ENCODE assay signal across 8 cellular contexts in genomic region chr5:56264417-56265025, GRCh38. TPM values are rescaled to one million over a fixed set of nuclear protein-coding genes. Genes with fewer than 3 reads are reported as not detected.
DNase-seq lines count a peak whose midpoint lies in the region; ATAC-seq, FAIRE-seq and TF ChIP-seq lines count a peak whose summit lies in the region.

No MANE protein-coding gene starts in this region.

- peak; percentile 70 to 80 for TF ChIP-seq CTCF in Caco-2 (IDR thresholded peaks at IDR 0.05; ENCODE audit: insufficient read depth in 1 of 2, low read depth in 1 of 2, low read length in 1 of 2, severe bottlenecking in 1 of 2, unreplicated experiment in 1 of 2)
- peak; percentile 64 for TF ChIP-seq CTCF in PC-9 (conservative IDR thresholded peaks at IDR 0.05)
- TF ChIP-seq CTCF in H1 (IDR thresholded peaks at IDR 0.05; ENCODE audit: control extremely low read depth in 1 of 3, insufficient read depth in 1 of 3, low read depth in 1 of 3, low read length in 3 of 3) = peak; percentile 73 to 96 (median 94)

- ATAC-seq in HG03442 (IDR thresholded peaks at IDR 0.05; ENCODE audit: unreplicated experiment) = no peak
- no peak for ATAC-seq in HG02870 (IDR thresholded peaks at IDR 0.05; ENCODE audit: unreplicated experiment)

- H3K18ac ChIP-seq in H1 (ENCODE audit: extremely low read depth, low read length) = no peak overlapping the region

- CTCF ChIA-PET in Caco-2 (lab: Charles Lee) = interaction anchor here (1.0 kb wide), 1 partner anchor 46 kb away, joined by 3 read pairs; no protein-coding TSS in a partner anchor
- CTCF ChIA-PET in PC-9 (lab: Charles Lee) = interaction anchor here (0.6 kb wide), 1 partner anchor 249 kb away, joined by 3 read pairs; no protein-coding TSS in a partner anchor
- CTCF ChIA-PET in H1 (lab: Charles Lee; ENCODE audit: partially characterized antibody) = interaction anchor here (0.6 to 5.0 kb wide), 53 partner anchors 8 to 1013 kb away, joined by 3 to 32 read pairs (median 4); partner anchors contain the start of gene ANKRD55

- H3K4me2 ChIP-seq in PC-9 = no peak overlapping the region
- H3K4me2 ChIP-seq in H1 (ENCODE audit: insufficient read depth in 1 of 2, low read depth in 2 of 2, low read length in 2 of 2) = no peak overlapping the region

- H3K27ac ChIP-seq in PC-9 (no peak overlapping the region), H1 (ENCODE audit: low read depth, low read length) (no peak overlapping the region)

- TF ChIP-seq RAD21 in H1 (IDR thresholded peaks at IDR 0.05 in 1 of 2, conservative IDR thresholded peaks at IDR 0.05 in 1 of 2; ENCODE audit: low read depth in 2 of 2, low read length in 2 of 2) = peak; percentile 89 to 92

- H3K23me2 ChIP-seq in H1 (ENCODE audit: low read depth, low read length) = no peaks in the 10 kb centered on the region; the same call in 1 of the 2 replicates

- H2AK5ac ChIP-seq in H1 (ENCODE audit: low read depth, low read length) = no peak overlapping the region

- H3K4ac ChIP-seq in H1 (replicated peaks; ENCODE audit: insufficient read length, low read depth, low read length) = no peak overlapping the region

- H3K9me3 Mint-ChIP-seq in Caco-2 (ENCODE audit: unreplicated experiment) = no peaks in the 10 kb centered on the region

- H3K4me3 ChIP-seq in Caco-2 (ENCODE audit: low read depth, low read length) (no peak overlapping the region), PC-9 (no peak overlapping the region), H1 (ENCODE audit: extremely low read depth in 1 of 4, insufficient read depth in 2 of 4, low read depth in 3 of 4, low read length in 4 of 4) (no peak overlapping the region)

- H2BK20ac ChIP-seq in H1 (ENCODE audit: low read length) = no peak overlapping the region

- H3K27ac Mint-ChIP-seq in Caco-2 (ENCODE audit: unreplicated experiment) = no peak overlapping the region

- FAIRE-seq in H54 (lab: Jason Lieb, UNC) (peak; percentile 33), H1 (lab: Jason Lieb, UNC) (peak; percentile 98)

- POLR2A ChIA-PET in Caco-2 (lab: Charles Lee) = no interaction called here
- POLR2A ChIA-PET in PC-9 (lab: Charles Lee; ENCODE audit: unreplicated experiment) = interaction anchor here (0.6 kb wide), 2 partner anchors 117 to 150 kb away, joined by 7 to 12 read pairs; no protein-coding TSS in a partner anchor
- POLR2A ChIA-PET in H1 (lab: Charles Lee; ENCODE audit: partially characterized antibody) = interaction anchor here (0.7 kb wide), 1 partner anchor 492 kb away, joined by 4 read pairs; no protein-coding TSS in a partner anchor

- no peaks in the 10 kb centered on the region for H4K20me1 ChIP-seq in PC-9 (ENCODE audit: insufficient read depth)
- H4K20me1 ChIP-seq in H1 (replicated peaks in 1 of 2; ENCODE audit: control insufficient read depth in 1 of 2, insufficient read depth in 2 of 2, low read length in 2 of 2) = no peaks in the 10 kb centered on the region

- H3K36me3 ChIP-seq in Caco-2 (ENCODE audit: control insufficient read depth, insufficient read depth, low read length) (no peaks in the 10 kb centered on the region), PC-9 (ENCODE audit: low read depth) (no peaks in the 10 kb centered on the region), H1 (ENCODE audit: control insufficient read depth in 2 of 4, insufficient read depth in 4 of 4, low read length in 3 of 4) (no peaks in the 10 kb centered on the region)

- H3K79me2 ChIP-seq in PC-9 (ENCODE audit: low read depth) (no peaks in the 10 kb centered on the region), H1 (ENCODE audit: control insufficient read depth in 1 of 2, insufficient read depth in 2 of 2, low read length in 2 of 2) (no peaks in the 10 kb centered on the region)

- no peak overlapping the region for H4K91ac ChIP-seq in H1 (replicated peaks; ENCODE audit: insufficient read length, low read length)

- no peak overlapping the region for H3K23ac ChIP-seq in H1 (ENCODE audit: insufficient read length)

- no peak for TF ChIP-seq EP300 in H1 (IDR thresholded peaks at IDR 0.05; ENCODE audit: borderline replicate concordance in 1 of 2, low read depth in 2 of 2, low read length in 2 of 2)

- H3K4me3 Mint-ChIP-seq in Caco-2 (ENCODE audit: unreplicated experiment) = no peak overlapping the region

- no peaks in the 10 kb centered on the region for H3K27me3 ChIP-seq in Caco-2 (replicated peaks; ENCODE audit: control insufficient read depth, insufficient read depth, low read length)
- no peaks in the 10 kb centered on the region for H3K27me3 ChIP-seq in PC-9 (ENCODE audit: insufficient read depth, low read depth)
- no peaks in the 10 kb centered on the region for H3K27me3 ChIP-seq in H1 (replicated peaks in 1 of 4; ENCODE audit: control insufficient read depth in 3 of 4, extremely low read depth in 1 of 4, insufficient read depth in 3 of 4, low read length in 3 of 4)

- intact Hi-C loops in Caco-2 (cut with micrococcal nuclease; ENCODE audit: unreplicated experiment) (no loop called here), PC-9 (cut with micrococcal nuclease; ENCODE audit: unreplicated experiment) (loop anchor here (1.0 to 5.0 kb wide), 2 partner anchors 52 to 1013 kb away; no protein-coding TSS in a partner anchor)

- H4K8ac ChIP-seq in H1 (ENCODE audit: extremely low read depth, insufficient read depth, low read length) = no peak overlapping the region

- no peak overlapping the region for H3K9ac ChIP-seq in H1 (replicated peaks in 1 of 4; ENCODE audit: extremely low read depth in 1 of 4, low read depth in 3 of 4, low read length in 3 of 4)

- H3K4me1 Mint-ChIP-seq in Caco-2 (ENCODE audit: low read depth, unreplicated experiment) = peaks cover 4% of the 10 kb centered on the region

- DNase-seq in Caco-2 = peak; percentile 64 to 65
- DNase-seq in H54 (ENCODE audit: insufficient read length, low spot score) = peak; percentile 32
- no peak for DNase-seq in PC-9
- peak; percentile 67 for DNase-seq in H1 (ENCODE audit: low read depth in 1 of 2, low spot score in 2 of 2)
- peak; percentile 25 for DNase-seq in mucosa of gallbladder (ENCODE audit: low spot score)
- DNase-seq in NK-92 (lab: John Stamatoyannopoulos, UW; ENCODE audit: unreplicated experiment) = no peak

- H2AFZ ChIP-seq in PC-9 (no peak overlapping the region), H1 (ENCODE audit: low read length) (peak overlapping the region; percentile 29; the same call in 1 of the 2 replicates)

- H3K4me1 ChIP-seq in Caco-2 (peaks cover 1% of the 10 kb centered on the region; the same call in 1 of the 2 replicates), PC-9 (replicated peaks; ENCODE audit: insufficient read depth) (peaks cover 2% of the 10 kb centered on the region), H1 (replicated peaks in 1 of 4; ENCODE audit: control insufficient read depth in 3 of 4, insufficient read depth in 4 of 4, low read length in 3 of 4) (peaks cover 0 to 3% (median 0%) of the 10 kb centered on the region in 4 experiments; a peak in 1 of 7 replicates)

- H2BK120ac ChIP-seq in H1 (replicated peaks; ENCODE audit: low read depth, low read length) = no peak overlapping the region

- H3K56ac ChIP-seq in H1 (replicated peaks; ENCODE audit: insufficient read length, low read depth, low read length) = no peak overlapping the region

- TF ChIP-seq POLR2A in H54 (IDR thresholded peaks at IDR 0.05; ENCODE audit: low read depth, low read length) = no peak
- TF ChIP-seq POLR2A in H1 (IDR thresholded peaks at IDR 0.05; ENCODE audit: control extremely low read depth in 1 of 2, low read depth in 2 of 2, low read length in 2 of 2) = no peak

- H3F3A ChIP-seq in PC-9 (ENCODE audit: insufficient read depth, low read depth) = no peaks in the 10 kb centered on the region

- H2BK12ac ChIP-seq in H1 (ENCODE audit: low read depth, low read length) = no peak overlapping the region

- no peak overlapping the region for H4K5ac ChIP-seq in H1 (ENCODE audit: insufficient read length, low read depth, low read length)

- BruUV-seq in Caco-2 (replicated peaks; lab: Mats Ljungman, UMichigan) (no TSS peak), PC-9 (replicated peaks; lab: Mats Ljungman, UMichigan) (no TSS peak)

- WGBS in H1 (ENCODE audit: extremely low coverage in 1 of 2, insufficient coverage in 1 of 2, insufficient read length in 1 of 2, insufficient replicate concordance in 2 of 2, low coverage in 1 of 2, low lambda C conversion rate in 2 of 2, missing lambda C conversion rate in 1 of 2), 2 experiments = 57% methylated on average over 5 of the region's 5 CpGs; no CpG with 5 or more reads in 1 of the 2 experiments

- H3K14ac ChIP-seq in H1 (ENCODE audit: insufficient read length) = no peak overlapping the region

- H3K27me3 Mint-ChIP-seq in Caco-2 (ENCODE audit: insufficient read depth, unreplicated experiment) = no peaks in the 10 kb centered on the region

- no peak overlapping the region for H2BK5ac ChIP-seq in H1 (ENCODE audit: low read depth, low read length)

- H3K36me3 Mint-ChIP-seq in Caco-2 (ENCODE audit: insufficient read depth, unreplicated experiment) = no peaks in the 10 kb centered on the region

- H2BK15ac ChIP-seq in H1 (ENCODE audit: low read length) = no peak overlapping the region

- H3K9me3 ChIP-seq in Caco-2 (no peaks in the 10 kb centered on the region), PC-9 (ENCODE audit: insufficient read depth, low read depth) (no peaks in the 10 kb centered on the region), H1 (ENCODE audit: insufficient read depth in 2 of 2, low read depth in 1 of 2, low read length in 1 of 2) (no peaks in the 10 kb centered on the region)

- no peaks in the 10 kb centered on the region for H3K79me1 ChIP-seq in H1 (ENCODE audit: low read depth, low read length)

- H3K9me2 ChIP-seq in PC-9 (ENCODE audit: insufficient read depth) = no peaks in the 10 kb centered on the region

TF ChIP-seq in H1, 55 proteins besides CTCF, POLR2A, EP300 and RAD21 (continues in another document):
- no peak for TF ChIP-seq FOSL1 (IDR thresholded peaks at IDR 0.05; ENCODE audit: insufficient read depth, low read depth, low read length)
- TF ChIP-seq YY1 (IDR thresholded peaks at IDR 0.05; ENCODE audit: low read depth, low read length) = 0 out of 2 replicates have a peak, but pooled peaks have one; percentile 38
- TF ChIP-seq SAP30 (IDR thresholded peaks at IDR 0.05; ENCODE audit: insufficient read depth, insufficient replicate concordance, low read length) = no peak
- peak; percentile 98 for TF ChIP-seq TEAD4 (IDR thresholded peaks at IDR 0.05; ENCODE audit: low read depth, low read length)
- no peak for TF ChIP-seq GABPA (IDR thresholded peaks at IDR 0.05; ENCODE audit: borderline replicate concordance, insufficient read depth, low read length)

RNA-seq across cellular contexts. Expression of gene ANKRD55, which starts 31.4 kb away (rescaled TPM):
- total RNA-seq in Caco-2 (2022) (0.27 and 0.63 TPM in 2 replicates), PC-9 (2021) (not detected in 2 replicates), mucosa of gallbladder (0.20 TPM)
- not detected in 2 replicates for total RNA-seq in H1 (2021; fragmentation: NEBNext Ultra II Directional; extraction: Animal tissue kit (Norgen Biotek cat#: 25700))
- polyA plus RNA-seq in H1 (2011; rRNA removed) = not detected in 2 replicates
- not detected for polyA plus RNA-seq in H1 (2011; cell fraction: cytosol; rRNA removed)
- polyA plus RNA-seq in H1 (2011; cell fraction: nucleus; rRNA removed) = not detected
- polyA plus RNA-seq in H1 (2012, experiment 1 of 2) = not detected in 4 replicates
- polyA plus RNA-seq in H1 (2012, experiment 2 of 2) = not detected
- polyA plus RNA-seq in H1 (2013, experiment 1 of 2) = not detected
- polyA plus RNA-seq in H1 (2013, experiment 2 of 2) = not detected
- not detected in 2 replicates for polyA minus RNA-seq in H1 (2011; rRNA and poly(A)+ RNA removed)
- polyA minus RNA-seq in H1 (2011; cell fraction: cytosol; rRNA and poly(A)+ RNA removed) = not detected
- polyA minus RNA-seq in H1 (2011; cell fraction: nucleus; rRNA and poly(A)+ RNA removed) = not detected

Comparison
In these comparisons a context has a peak if more than half of its experiments do, and no peak if none do; other contexts are left out.
1. DNase-seq: peak in Caco-2 (2 of 2), H54 (single experiment), H1 (2 of 2) and mucosa of gallbladder (single experiment); none in PC-9 (0 of 2) and NK-92 (single experiment).
2. Peak in every context shown above with its lines, with median percentiles within 50 percentile points of each other: CTCF ChIP-seq.